10 cellular contexts compared by ENCODE assay signal in the genomic region with DNA sequence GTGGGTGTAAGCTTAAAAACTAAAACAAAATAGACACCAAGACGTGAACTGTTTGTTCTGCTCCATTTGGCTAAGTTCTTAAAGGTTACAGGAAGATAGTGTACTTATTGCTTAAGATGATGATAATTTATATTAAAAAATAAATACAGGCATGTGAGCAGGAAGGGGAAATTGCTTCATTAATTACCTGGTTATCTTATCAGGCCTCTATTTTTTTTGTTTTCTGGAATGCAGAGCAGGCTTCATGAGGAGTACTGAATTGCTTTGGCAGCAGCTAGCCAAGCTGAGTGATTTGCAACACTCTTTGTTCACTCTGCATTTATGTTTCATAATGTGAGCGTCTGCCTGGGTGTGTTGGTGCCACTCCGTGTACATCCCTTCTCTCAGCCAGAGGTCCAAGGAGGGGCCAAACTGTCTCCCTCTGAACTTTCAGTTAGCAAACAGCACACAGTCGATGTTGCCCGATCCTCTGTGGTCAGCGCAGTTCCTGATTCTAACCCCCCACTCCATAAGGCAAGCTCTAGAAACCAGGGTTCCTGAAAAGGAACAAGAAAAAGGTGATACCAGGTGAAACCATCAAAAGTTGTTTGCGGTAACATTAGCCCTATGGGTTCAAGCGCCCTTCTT.
DNase-seq lines count a peak whose midpoint lies in the region; ATAC-seq and TF ChIP-seq lines count a peak whose summit lies in the region.
"Had no signal": no experiment of that assay in that cellular context is flagged by ENCODE, and none has a peak within 500 bp of the region (broad histone marks: within the 10 kb centered on the region; RNA-seq: fewer than 3 reads in every experiment).

No MANE protein-coding gene starts in this region.

- WGBS in SK-N-SH (ENCODE audit: low lambda C conversion rate), result 75% methylated on average over 8 of the region's 8 CpGs
- 76 to 90% methylated on average over 4 to 8 of the region's 8 CpGs for WGBS in endodermal cell (ENCODE audit: insufficient coverage in 1 of 2, insufficient read length in 1 of 2), 2 experiments
- WGBS in mesenchymal stem cell, result 81% methylated on average over 7 of the region's 8 CpGs

- H3K27me3 ChIP-seq in SK-N-SH (ENCODE audit: insufficient read depth) (no peaks in the 10 kb centered on the region), endodermal cell (ENCODE audit: control insufficient read depth, insufficient read depth, low read length, poor library complexity, severe bottlenecking) (no peaks in the 10 kb centered on the region), mesenchymal stem cell (ENCODE audit: control insufficient read depth in 1 of 2, insufficient read depth in 1 of 2, low read length in 2 of 2) (no peaks in the 10 kb centered on the region)

- H3K27ac ChIP-seq in SK-N-SH (ENCODE audit: low read depth in 2 of 2, low read length in 1 of 2) (no peak overlapping the region), endodermal cell (ENCODE audit: low read depth, low read length) (no peak overlapping the region), mesenchymal stem cell (ENCODE audit: low read length, poor library complexity, severe bottlenecking) (no peak overlapping the region)

- H2BK120ac ChIP-seq in mesenchymal stem cell (ENCODE audit: low read depth, low read length), result no peak overlapping the region

- H3K79me2 ChIP-seq in SK-N-SH (ENCODE audit: insufficient read depth), result no peaks in the 10 kb centered on the region

- TF ChIP-seq RAD21 in SK-N-SH (IDR thresholded peaks at IDR 0.05; ENCODE audit: low read length), result no peak

- H2BK12ac ChIP-seq in mesenchymal stem cell (ENCODE audit: low read length in 2 of 2), result peak overlapping the region; percentile 69 to 92

- no peak overlapping the region for H3K14ac ChIP-seq in mesenchymal stem cell (ENCODE audit: low read length in 2 of 2)

- H3K4me3 Mint-ChIP-seq in endodermal cell (no peak overlapping the region), type B pancreatic cell (no peak overlapping the region)
- no peak overlapping the region for H3K4me3 Mint-ChIP-seq in activated CD4-positive, alpha-beta memory T cell treated with anti-CD3 and anti-CD28 coated beads for 36 hours

- DNase-seq in SK-N-SH (no peak), endodermal cell (no peak), mesenchymal stem cell (no peak), type B pancreatic cell (ENCODE audit: extremely low spot score, unreplicated experiment) (no peak), SW480 (ENCODE audit: low spot score) (no peak)
- no peak for DNase-seq in activated CD4-positive, alpha-beta memory T cell treated with anti-CD3 and anti-CD28 coated beads for 36 hours
- no peak for DNase-seq in stimulated activated CD4-positive, alpha-beta T cell treated with anti-CD3 and anti-CD28 coated beads, Interleukin-15, amount 100 ng/mL, for 24 hours
- DNase-seq: stimulated activated CD4-positive, alpha-beta T cell treated with anti-CD3 and anti-CD28 coated beads, Interleukin-4, amount 100 ng/mL, for 4 hours had no signal

- TF ChIP-seq CTCF in SK-N-SH (IDR thresholded peaks at IDR 0.05) (no peak), endodermal cell (conservative IDR thresholded peaks at IDR 0.05) (no peak), type B pancreatic cell (conservative IDR thresholded peaks at IDR 0.05) (no peak)

- H3K23ac ChIP-seq in mesenchymal stem cell (ENCODE audit: low read length in 2 of 2), result no peak overlapping the region

- H4K8ac ChIP-seq in mesenchymal stem cell (ENCODE audit: low read length), result peak overlapping the region; percentile 45

- POLR2A ChIA-PET in SK-N-SH (lab: Yijun Ruan, JAX), result no interaction called here
- POLR2A ChIA-PET in activated CD4-positive, alpha-beta memory T cell treated with anti-CD3 and anti-CD28 coated beads for 36 hours (lab: Charles Lee), result interaction anchor here (0.7 kb wide), 1 partner anchor 108 kb away, joined by 3 read pairs; no protein-coding TSS in a partner anchor

- no peak overlapping the region for H2AFZ ChIP-seq in SK-N-SH (ENCODE audit: low read depth)
- H2AFZ ChIP-seq in mesenchymal stem cell (ENCODE audit: low read depth, low read length), result no peak overlapping the region

- H3K27ac Mint-ChIP-seq in endodermal cell, result peak overlapping the region; percentile 44
- peak overlapping the region; percentile 73 for H3K27ac Mint-ChIP-seq in type B pancreatic cell
- no peak overlapping the region for H3K27ac Mint-ChIP-seq in activated CD4-positive, alpha-beta memory T cell treated with anti-CD3 and anti-CD28 coated beads for 36 hours
- H3K27ac Mint-ChIP-seq: activated T-helper 2 cell treated with anti-CD3 and anti-CD28 coated beads, Interferon-gamma antibody, Interleukin-2, Interleukin-4, amounts not matched to agents 10 μg/mL and 5 μg/mL and 100 μg/mL, durations not matched to agents 14 hours and 24 hours and 36 hours had no signal

- H3K9ac ChIP-seq in SK-N-SH (no peak overlapping the region), endodermal cell (ENCODE audit: extremely low read depth, low read length, poor library complexity, severe bottlenecking) (no peak overlapping the region), mesenchymal stem cell (ENCODE audit: low read length) (no peak overlapping the region)

- H3F3A ChIP-seq in SK-N-SH (replicated peaks; ENCODE audit: insufficient read depth), result no peaks in the 10 kb centered on the region

- H2BK15ac ChIP-seq in mesenchymal stem cell (ENCODE audit: low read depth, poor library complexity, severe bottlenecking), result no peak overlapping the region

- H3K4me3 ChIP-seq in SK-N-SH (ENCODE audit: low read depth in 2 of 2, low read length in 1 of 2), result no peak overlapping the region
- H3K4me3 ChIP-seq in endodermal cell (ENCODE audit: low read length), result no peak overlapping the region
- H3K4me3 ChIP-seq in mesenchymal stem cell (ENCODE audit: insufficient read depth in 1 of 2, low read depth in 1 of 2, low read length in 2 of 2), result no peak overlapping the region

- no peaks in the 10 kb centered on the region for H3K79me1 ChIP-seq in mesenchymal stem cell (replicated peaks; ENCODE audit: low read length, poor library complexity, severe bottlenecking)

- H3K9me3 ChIP-seq in SK-N-SH (no peaks in the 10 kb centered on the region), endodermal cell (ENCODE audit: control insufficient read depth, low read length) (peaks cover 5% of the 10 kb centered on the region), mesenchymal stem cell (ENCODE audit: control insufficient read depth, low read length) (no peaks in the 10 kb centered on the region)

- no peak for TF ChIP-seq EP300 in SK-N-SH (IDR thresholded peaks at IDR 0.05; ENCODE audit: borderline replicate concordance in 1 of 2, low read depth in 1 of 2, low read length in 1 of 2)

- no peak overlapping the region for H3K4ac ChIP-seq in mesenchymal stem cell (ENCODE audit: low read depth in 1 of 2, low read length in 2 of 2)

- H3K27me3 Mint-ChIP-seq in endodermal cell (ENCODE audit: insufficient read depth) (no peaks in the 10 kb centered on the region), type B pancreatic cell (no peaks in the 10 kb centered on the region)
- H3K27me3 Mint-ChIP-seq in activated CD4-positive, alpha-beta memory T cell treated with anti-CD3 and anti-CD28 coated beads for 36 hours, result peaks cover 5% of the 10 kb centered on the region

- H3K9me2 ChIP-seq in SK-N-SH, result no peaks in the 10 kb centered on the region

- H3K36me3 Mint-ChIP-seq in endodermal cell (ENCODE audit: low read depth) (no peaks in the 10 kb centered on the region), type B pancreatic cell (no peaks in the 10 kb centered on the region)
- no peaks in the 10 kb centered on the region for H3K36me3 Mint-ChIP-seq in activated CD4-positive, alpha-beta memory T cell treated with anti-CD3 and anti-CD28 coated beads for 36 hours

- intact Hi-C loops in activated CD4-positive, alpha-beta memory T cell treated with anti-CD3 and anti-CD28 coated beads for 36 hours (cut with micrococcal nuclease), result no loop called here

- peaks cover 4 to 14% of the 10 kb centered on the region in 2 experiments; a peak in 3 of 4 replicates for H3K4me1 ChIP-seq in SK-N-SH (ENCODE audit: control insufficient read depth in 1 of 2, insufficient read depth in 2 of 2, low read depth in 1 of 2, low read length in 1 of 2)
- peaks cover 12% of the 10 kb centered on the region for H3K4me1 ChIP-seq in endodermal cell (ENCODE audit: control insufficient read depth, insufficient read depth, low read length)
- H3K4me1 ChIP-seq in mesenchymal stem cell (ENCODE audit: control insufficient read depth, insufficient read depth, low read depth, low read length), result no peaks in the 10 kb centered on the region

- H3K36me3 ChIP-seq in SK-N-SH (replicated peaks in 1 of 2; ENCODE audit: control insufficient read depth in 1 of 2, insufficient read depth in 2 of 2, low read length in 1 of 2), result no peaks in the 10 kb centered on the region
- no peaks in the 10 kb centered on the region for H3K36me3 ChIP-seq in endodermal cell (ENCODE audit: control insufficient read depth, insufficient read depth, low read length)
- H3K36me3 ChIP-seq in mesenchymal stem cell (ENCODE audit: control insufficient read depth in 1 of 2, insufficient read depth in 2 of 2, low read depth in 1 of 2, low read length in 2 of 2), result no peaks in the 10 kb centered on the region

- no peak overlapping the region for H2AK5ac ChIP-seq in mesenchymal stem cell (ENCODE audit: low read length, severe bottlenecking)

- H3K9me3 Mint-ChIP-seq in endodermal cell, result no peaks in the 10 kb centered on the region
- no peaks in the 10 kb centered on the region for H3K9me3 Mint-ChIP-seq in type B pancreatic cell
- no peaks in the 10 kb centered on the region for H3K9me3 Mint-ChIP-seq in activated CD4-positive, alpha-beta memory T cell treated with anti-CD3 and anti-CD28 coated beads for 36 hours
- H3K9me3 Mint-ChIP-seq: activated T-helper 2 cell treated with anti-CD3 and anti-CD28 coated beads, Interferon-gamma antibody, Interleukin-2, Interleukin-4, amounts not matched to agents 10 μg/mL and 5 μg/mL and 100 μg/mL, durations not matched to agents 14 hours and 24 hours and 36 hours had no signal

- peaks cover 19% of the 10 kb centered on the region for H3K4me1 Mint-ChIP-seq in endodermal cell
- peaks cover 28% of the 10 kb centered on the region for H3K4me1 Mint-ChIP-seq in type B pancreatic cell (ENCODE audit: unreplicated experiment)
- H3K4me1 Mint-ChIP-seq in activated CD4-positive, alpha-beta memory T cell treated with anti-CD3 and anti-CD28 coated beads for 36 hours (ENCODE audit: low read depth), result no peaks in the 10 kb centered on the region

- H2BK5ac ChIP-seq in mesenchymal stem cell (ENCODE audit: low read depth, low read length, poor library complexity, severe bottlenecking), result no peak overlapping the region

- no peak overlapping the region for H4K91ac ChIP-seq in mesenchymal stem cell (ENCODE audit: low read length)

- H3K4me2 ChIP-seq in SK-N-SH, result no peak overlapping the region
- no peak overlapping the region for H3K4me2 ChIP-seq in mesenchymal stem cell (ENCODE audit: low read length, poor library complexity, severe bottlenecking)

- H4K20me1 ChIP-seq in SK-N-SH (ENCODE audit: insufficient read depth), result no peaks in the 10 kb centered on the region

- ATAC-seq in SK-N-SH treated with all-trans-retinoic acid at 6 μM for 48 hours, result no peak

- CTCF ChIA-PET in SK-N-SH (lab: Yijun Ruan, JAX), result interaction anchor here (1.1 kb wide), 1 partner anchor 340 kb away, joined by 3 read pairs; no protein-coding TSS in a partner anchor
- CTCF ChIA-PET in activated CD4-positive, alpha-beta memory T cell treated with anti-CD3 and anti-CD28 coated beads for 36 hours (lab: Charles Lee), result interaction anchor here (0.7 kb wide), 1 partner anchor 32 kb away, joined by 4 read pairs; no protein-coding TSS in a partner anchor

- H3K18ac ChIP-seq in mesenchymal stem cell (ENCODE audit: low read depth in 1 of 2, low read length in 2 of 2), result peak overlapping the region; percentile 4 to 78
